8 cellular contexts compared by ENCODE assay signal in genomic region chr12:108856428-108857157, GRCh38. TPM values are rescaled to one million over a fixed set of nuclear protein-coding genes. Genes with fewer than 3 reads are reported as not detected.
DNase-seq lines count a peak whose midpoint lies in the region; ATAC-seq and TF ChIP-seq lines count a peak whose summit lies in the region.

No MANE protein-coding gene starts in this region.

- H3K9me3 Mint-ChIP-seq in HFFc6 (peaks cover 17% of the 10 kb centered on the region), neural progenitor cell (no peaks in the 10 kb centered on the region)

- H3K4me2 ChIP-seq in neural progenitor cell = peak overlapping the region; percentile 95

- H3K9me3 ChIP-seq in NT2/D1 (ENCODE audit: insufficient read depth, low read length) (peaks cover 10% of the 10 kb centered on the region), neural progenitor cell (ENCODE audit: low read depth) (peaks cover 7% of the 10 kb centered on the region), thoracic aorta (no peaks in the 10 kb centered on the region)

- peaks cover 41% of the 10 kb centered on the region for H3K36me3 Mint-ChIP-seq in HFFc6 (ENCODE audit: low read depth)
- peaks cover 21% of the 10 kb centered on the region for H3K36me3 Mint-ChIP-seq in neural progenitor cell

- H3K4me1 Mint-ChIP-seq in HFFc6 (ENCODE audit: low read depth) (peaks cover 60% of the 10 kb centered on the region), neural progenitor cell (peaks cover 54% of the 10 kb centered on the region)

- H3K27ac ChIP-seq in neural progenitor cell (no peak overlapping the region), thoracic aorta (peak overlapping the region; percentile 92 to 93)

- peaks cover 27% of the 10 kb centered on the region for H3F3A ChIP-seq in neural progenitor cell (ENCODE audit: low read depth)

- H3K4me1 ChIP-seq in NT2/D1 (ENCODE audit: insufficient read depth, insufficient read length) (peaks cover 13% of the 10 kb centered on the region), neural progenitor cell (peaks cover 25% of the 10 kb centered on the region), thoracic aorta (ENCODE audit: control insufficient read depth in 1 of 2, low read depth in 2 of 2) (peaks cover 39 to 61% of the 10 kb centered on the region in 2 donors)

- H3K27me3 Mint-ChIP-seq in HFFc6 (ENCODE audit: insufficient read depth) = peaks cover 14% of the 10 kb centered on the region
- peaks cover 18% of the 10 kb centered on the region for H3K27me3 Mint-ChIP-seq in neural progenitor cell (ENCODE audit: insufficient read depth, low read depth)

- TF ChIP-seq CTCF in GM12865 (IDR thresholded peaks at IDR 0.05; ENCODE audit: insufficient read depth, low read depth, low read length, missing control alignments) = no peak
- peak; percentile 18; the same call in 1 of the 2 replicates for TF ChIP-seq CTCF in HFFc6 (IDR thresholded peaks at IDR 0.05)
- no peak for TF ChIP-seq CTCF in neural progenitor cell (IDR thresholded peaks at IDR 0.05)
- TF ChIP-seq CTCF in thoracic aorta (IDR thresholded peaks at IDR 0.05) = no peak

- H2AFZ ChIP-seq in neural progenitor cell (replicated peaks) = no peak overlapping the region

- peak; percentile 5 for ATAC-seq in thoracic aorta (ENCODE audit: insufficient number of reproducible peaks, low FRiP score, low read depth)

- H3K36me3 ChIP-seq in NT2/D1 (ENCODE audit: insufficient read depth, insufficient read length, low read length) = peaks cover 35% of the 10 kb centered on the region
- H3K36me3 ChIP-seq in neural progenitor cell = no peaks in the 10 kb centered on the region
- no peaks in the 10 kb centered on the region for H3K36me3 ChIP-seq in thoracic aorta

- H3K4me3 Mint-ChIP-seq in HFFc6 (peak overlapping the region; percentile 98), neural progenitor cell (peak overlapping the region; percentile 97)

- peak overlapping the region; percentile 95 for H3K9ac ChIP-seq in NT2/D1 (ENCODE audit: insufficient read length, low read depth)
- H3K9ac ChIP-seq in neural progenitor cell = peak overlapping the region; percentile 72

- peak; percentile 59 for DNase-seq in GM12865 (ENCODE audit: low read depth)
- peak; percentile 85 for DNase-seq in HFFc6
- DNase-seq in NT2/D1 (ENCODE audit: low read depth, low spot score) = no peak
- peak; percentile 72 to 79 for DNase-seq in activated T-cell treated with anti-CD3 and anti-CD28 coated beads, Interleukin-2, amount 50 U/mL, for 48 hours
- DNase-seq in fibroblast of gingiva (ENCODE audit: low read depth) = peak; percentile 86
- DNase-seq in neural progenitor cell (ENCODE audit: low spot score) = peak; percentile 50
- peak; percentile 68 for DNase-seq in thoracic aorta (ENCODE audit: low spot score)
- DNase-seq in NCI-H2196 (lab: John Stamatoyannopoulos, UW; ENCODE audit: unreplicated experiment) = no peak

- H3K4me3 ChIP-seq in GM12865 (ENCODE audit: low read depth, low read length) (peak overlapping the region; percentile 98), NT2/D1 (ENCODE audit: insufficient read length, low read depth) (peak overlapping the region; percentile 90), neural progenitor cell (peak overlapping the region; percentile 61), thoracic aorta (peak overlapping the region; percentile 92)

- H3K27ac Mint-ChIP-seq in HFFc6 (peak overlapping the region; percentile 100), neural progenitor cell (peak overlapping the region; percentile 97)

- H3K27me3 ChIP-seq in NT2/D1 (ENCODE audit: insufficient read depth, insufficient read length) (no peaks in the 10 kb centered on the region), neural progenitor cell (no peaks in the 10 kb centered on the region), thoracic aorta (replicated peaks; ENCODE audit: insufficient read depth) (no peaks in the 10 kb centered on the region)

- peaks cover 47% of the 10 kb centered on the region for H3K79me2 ChIP-seq in neural progenitor cell (ENCODE audit: low read depth)

- H4K20me1 ChIP-seq in neural progenitor cell (ENCODE audit: low read depth) = peaks cover 4% of the 10 kb centered on the region

RNA-seq across cellular contexts. Expression of gene SSH1, which starts 0.8 kb away (rescaled TPM):
- 10 to 100 TPM; 75.8 to 96.2 (median 79.1) TPM for total RNA-seq in HFFc6 (2021; fragmentation: NEBNext Ultra II Directional; extraction: Animal tissue kit (Norgen Biotek cat#: 25700))
- 8.4 and 10.2 TPM in 2 replicates for total RNA-seq in neural progenitor cell (ENCODE audit: low replicate concordance)
- 10 to 100 TPM; 25.3 to 57.6 TPM for total RNA-seq in thoracic aorta

RNA-seq across cellular contexts. Expression of gene DAO, which starts 23.3 kb away (rescaled TPM):
- total RNA-seq in HFFc6 (2021; fragmentation: NEBNext Ultra II Directional; extraction: Animal tissue kit (Norgen Biotek cat#: 25700)) = not detected
- not detected in 2 replicates for total RNA-seq in neural progenitor cell (ENCODE audit: low replicate concordance)
- total RNA-seq in thoracic aorta = not detected

Comparison
In these comparisons a context has a peak if more than half of its experiments do, and no peak if none do; other contexts are left out.
1. DNase-seq: peak in GM12865 (single experiment), HFFc6 (single experiment), activated T-cell treated with anti-CD3 and anti-CD28 coated beads, Interleukin-2, amount 50 U/mL, for 48 hours (2 of 2), fibroblast of gingiva (single experiment), neural progenitor cell (single experiment) and thoracic aorta (single experiment); none in NT2/D1 (single experiment) and NCI-H2196 (single experiment).
2. Peak in every context shown above with its lines, with median percentiles within 50 percentile points of each other: H3K4me3 ChIP-seq.